ENCODE assay signal across 22 cellular contexts in the genomic region with DNA sequence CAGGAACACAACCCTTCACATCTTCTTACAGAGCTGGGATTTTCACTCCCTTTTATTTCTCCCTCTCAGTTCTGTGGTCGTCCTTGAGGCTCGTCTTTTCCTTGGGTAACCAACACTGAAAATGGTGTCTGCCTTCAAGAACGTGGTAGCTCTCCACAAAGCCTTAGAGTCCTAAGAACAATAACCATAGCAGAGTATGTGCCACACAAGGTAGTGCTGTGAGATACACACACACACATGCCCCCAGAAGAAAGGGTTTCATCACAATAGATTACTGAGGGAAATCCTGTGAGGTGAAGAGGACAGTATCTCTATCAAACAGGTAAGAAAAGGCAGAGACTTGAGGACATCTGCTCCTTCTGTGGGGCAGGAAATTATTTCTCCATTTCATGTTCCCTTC.
"Had no signal": no experiment of that assay in that cellular context is flagged by ENCODE, and none has a peak within 500 bp of the region (broad histone marks: within the 10 kb centered on the region; RNA-seq: fewer than 3 reads in every experiment).

No MANE protein-coding gene starts in this region.

- FAIRE-seq: HTR-8/SVneo, RCC 7860 had no signal

- H3K9me3 ChIP-seq: SJSA1 had no signal

- H3K27me3 ChIP-seq: SJSA1 had no signal

- H3K4me1 ChIP-seq: SJSA1 had no signal

- H3K27ac ChIP-seq: HL-60, SJSA1, SK-N-MC had no signal

- H3K4me3 ChIP-seq: SJSA1, SK-N-MC had no signal

- DNase-seq: KG1, NCI-H1048, NCI-H1105, NCI-H1417, NCI-H1436 treated with DMSO at 0.1 percent for 48 hours, NCI-H1694, NCI-H187 treated with DMSO at 0.1 percent for 48 hours, NCI-H2029 treated with DMSO at 0.1 percent for 48 hours, NCI-H2171 treated with DMSO at 0.1 percent for 48 hours, NCI-H345, NCI-H446 treated with DMSO at 0.1 percent for 48 hours, NCI-H524, NCI-H526 treated with DMSO at 0.1 percent for 48 hours, NCI-H748 treated with DMSO at 0.1 percent for 48 hours, Right ventricle myocardium superior, RPMI8226, SIG-M5 had no signal
